Comparison of ENCODE assay signal across 16 cellular contexts in genomic region chr11:36196476-36197099, GRCh38.
DNase-seq lines count a peak whose midpoint lies in the region; ATAC-seq, FAIRE-seq and TF ChIP-seq lines count a peak whose summit lies in the region.
"Had no signal": no experiment of that assay in that cellular context is flagged by ENCODE, and none has a peak within 500 bp of the region (broad histone marks: within the 10 kb centered on the region; RNA-seq: fewer than 3 reads in every experiment).

No MANE protein-coding gene starts in this region.

- no peaks in the 10 kb centered on the region for H3K36me3 Mint-ChIP-seq in stimulated activated memory B cell treated with anti-CD40 and anti-IgM and Interleukin-4, amounts not matched to agents 10 μg/mL and 1 μg/mL and 100 μg/mL, for 72 hours
- H3K36me3 Mint-ChIP-seq: activated naive CD8-positive, alpha-beta T cell; T-cell had no signal

- TF ChIP-seq CTCF in A673 (conservative IDR thresholded peaks at IDR 0.05; ENCODE audit: low read depth, low read length) = no peak
- TF ChIP-seq CTCF in choroid plexus epithelial cell (conservative IDR thresholded peaks at IDR 0.05; ENCODE audit: low read depth, low read length) = no peak

- DNase-seq in A673 (ENCODE audit: low spot score) = peak; percentile 72
- DNase-seq in Karpas-422 = peak; percentile 95
- peak; percentile 76 for DNase-seq in choroid plexus epithelial cell (ENCODE audit: low read depth)
- peak; percentile 25 for DNase-seq in left kidney (ENCODE audit: low read depth, low spot score)
- no peak for DNase-seq in stimulated activated CD4-positive, alpha-beta T cell treated with anti-CD3 and anti-CD28 coated beads, Interleukin-15, amount 100 ng/mL, for 24 hours
- no peak for DNase-seq in RCC 7860 (ENCODE audit: low spot score)
- DNase-seq in 8988T = no peak
- DNase-seq: activated T-cell treated with anti-CD3 and anti-CD28 coated beads for 4 hours, erythroblast, mammary epithelial cell, spleen, T-cell had no signal

- no peak for ATAC-seq in stimulated activated memory B cell treated with anti-CD40 and anti-IgM and Interleukin-4, amounts not matched to agents 10 μg/mL and 1 μg/mL and 100 μg/mL, for 72 hours
- ATAC-seq: T-cell had no signal

- H3K27ac ChIP-seq in A673 (ENCODE audit: low read depth, low read length, poor library complexity, severe bottlenecking) (peak overlapping the region; percentile 1), Karpas-422 (ENCODE audit: low read length) (peak overlapping the region; percentile 98)
- H3K27ac ChIP-seq: neutrophil, spleen had no signal

- peak overlapping the region; percentile 87 for H3K4me2 ChIP-seq in Karpas-422 (ENCODE audit: low read depth, low read length, poor library complexity, severe bottlenecking)

- H3K9me3 Mint-ChIP-seq in stimulated activated memory B cell treated with anti-CD40 and anti-IgM and Interleukin-4, amounts not matched to agents 10 μg/mL and 1 μg/mL and 100 μg/mL, for 72 hours = no peaks in the 10 kb centered on the region
- H3K9me3 Mint-ChIP-seq: T-cell had no signal

- peaks cover 27% of the 10 kb centered on the region for H3K79me2 ChIP-seq in Karpas-422 (ENCODE audit: low read length)

- no peaks in the 10 kb centered on the region for H4K20me1 ChIP-seq in Karpas-422 (ENCODE audit: insufficient read depth, low read depth, low read length)

- BruUV-seq in A673 (replicated peaks; lab: Mats Ljungman, UMichigan) = no TSS peak

- H3K9me3 ChIP-seq in A673 (ENCODE audit: low read depth, low read length, poor library complexity, severe bottlenecking) (no peaks in the 10 kb centered on the region), Karpas-422 (ENCODE audit: low read length) (no peaks in the 10 kb centered on the region)
- H3K9me3 ChIP-seq: neutrophil, spleen had no signal

- CTCF ChIA-PET in A673 (lab: Charles Lee) = interaction anchor here (0.6 to 1.0 kb wide), 4 partner anchors 20 to 77 kb away, joined by 3 to 7 read pairs (median 3); no protein-coding TSS in a partner anchor

- no peaks in the 10 kb centered on the region for H3K4me1 Mint-ChIP-seq in stimulated activated memory B cell treated with anti-CD40 and anti-IgM and Interleukin-4, amounts not matched to agents 10 μg/mL and 1 μg/mL and 100 μg/mL, for 72 hours
- H3K4me1 Mint-ChIP-seq: T-cell had no signal

- H3K4me1 ChIP-seq in A673 (ENCODE audit: insufficient read depth, low read length, poor library complexity, severe bottlenecking) (peaks cover 18% of the 10 kb centered on the region), Karpas-422 (ENCODE audit: low read length) (peaks cover 80% of the 10 kb centered on the region)
- H3K4me1 ChIP-seq: spleen had no signal

- no peaks in the 10 kb centered on the region for H3K9me2 ChIP-seq in Karpas-422 (replicated peaks; ENCODE audit: insufficient read depth, low read length)

- POLR2A ChIA-PET in A673 (lab: Charles Lee; ENCODE audit: low non-redundant PET) = interaction anchor here (0.6 kb wide), 2 partner anchors 57 to 202 kb away, joined by 4 to 7 read pairs; no protein-coding TSS in a partner anchor

- H3K27me3 ChIP-seq in A673 (replicated peaks; ENCODE audit: insufficient read depth, low read depth, low read length, poor library complexity) (no peaks in the 10 kb centered on the region), Karpas-422 (ENCODE audit: low read length) (no peaks in the 10 kb centered on the region)
- H3K27me3 ChIP-seq: neutrophil, spleen had no signal

- peak overlapping the region; percentile 75 for H3K9ac ChIP-seq in Karpas-422 (ENCODE audit: low read length)

- FAIRE-seq in RCC 7860 (lab: Jason Lieb, UNC) = no peak
- FAIRE-seq: colon had no signal

- peaks cover 21% of the 10 kb centered on the region for H3K27me3 Mint-ChIP-seq in stimulated activated memory B cell treated with anti-CD40 and anti-IgM and Interleukin-4, amounts not matched to agents 10 μg/mL and 1 μg/mL and 100 μg/mL, for 72 hours

- H3K4me3 ChIP-seq in A673 (ENCODE audit: low read depth, low read length, poor library complexity, severe bottlenecking) = no peak overlapping the region
- H3K4me3 ChIP-seq in Karpas-422 (ENCODE audit: low read length) = peak overlapping the region; percentile 70
- no peak overlapping the region for H3K4me3 ChIP-seq in choroid plexus epithelial cell (ENCODE audit: low read depth, low read length)
- H3K4me3 ChIP-seq: spleen had no signal

- no peak overlapping the region for H2AFZ ChIP-seq in Karpas-422 (ENCODE audit: low read length)

- no peak overlapping the region for H3K27ac Mint-ChIP-seq in stimulated activated memory B cell treated with anti-CD40 and anti-IgM and Interleukin-4, amounts not matched to agents 10 μg/mL and 1 μg/mL and 100 μg/mL, for 72 hours
- H3K27ac Mint-ChIP-seq: activated naive CD8-positive, alpha-beta T cell; T-cell had no signal

- H3K36me3 ChIP-seq in A673 (ENCODE audit: insufficient read depth, low read length, poor library complexity, severe bottlenecking) (no peaks in the 10 kb centered on the region), Karpas-422 (ENCODE audit: insufficient read depth, low read length) (0 out of 2 replicates have a peak, but pooled peaks cover 5% of the 10 kb centered on the region)
- H3K36me3 ChIP-seq: neutrophil, spleen had no signal

- intact Hi-C loops in A673 (cut with micrococcal nuclease; ENCODE audit: unreplicated experiment) = no loop called here

- no peak overlapping the region for H3K4me3 Mint-ChIP-seq in stimulated activated memory B cell treated with anti-CD40 and anti-IgM and Interleukin-4, amounts not matched to agents 10 μg/mL and 1 μg/mL and 100 μg/mL, for 72 hours
- H3K4me3 Mint-ChIP-seq: activated naive CD8-positive, alpha-beta T cell; T-cell had no signal

Comparison
In these comparisons a context has a peak if more than half of its experiments do, and no peak if none do; other contexts are left out.
1. DNase-seq: peak in A673 (single experiment), Karpas-422 (single experiment), choroid plexus epithelial cell (single experiment) and left kidney (single experiment); none in stimulated activated CD4-positive, alpha-beta T cell treated with anti-CD3 and anti-CD28 coated beads, Interleukin-15, amount 100 ng/mL, for 24 hours (single experiment), RCC 7860 (single experiment) and 8988T (single experiment).